Comparison of ENCODE assay signal across 1 cellular context in genomic region chr9:86093788-86094555, GRCh38.
TF ChIP-seq lines count a peak whose summit lies in the region.

No MANE protein-coding gene starts in this region.

TF ChIP-seq in HepG2, 621 proteins besides CTCF, POLR2A, EP300 and RAD21 (continued from another document and continues in another):
- TF ChIP-seq ZBTB2 (CRISPR knock-in tag; IDR thresholded peaks at IDR 0.05; ENCODE audit: low read depth) (0 out of 2 replicates have a peak, but pooled peaks have one; percentile 20), ZBTB3 (CRISPR knock-in tag; IDR thresholded peaks at IDR 0.05; ENCODE audit: borderline replicate concordance, low read depth) (peak; percentile 92; the same call in 1 of the 2 replicates), ZNF230 (CRISPR knock-in tag; IDR thresholded peaks at IDR 0.05) (no peak), ZNF235 (CRISPR knock-in tag; IDR thresholded peaks at IDR 0.05; ENCODE audit: borderline replicate concordance) (no peak), ZBTB44 (CRISPR knock-in tag; IDR thresholded peaks at IDR 0.05) (no peak), MYPOP (CRISPR knock-in tag; IDR thresholded peaks at IDR 0.05) (0 out of 2 replicates have a peak, but pooled peaks have one; percentile 56), MAX (IDR thresholded peaks at IDR 0.05) (peak; percentile 53), BRF2 (CRISPR knock-in tag; IDR thresholded peaks at IDR 0.05) (peak; percentile 83; the same call in 1 of the 2 replicates), SAP130 (CRISPR knock-in tag; IDR thresholded peaks at IDR 0.05; ENCODE audit: low read depth) (peak; percentile 58), MAFF (IDR thresholded peaks at IDR 0.05; ENCODE audit: low read depth, low read length) (no peak), RCOR2 (CRISPR knock-in tag; IDR thresholded peaks at IDR 0.05) (peak; percentile 96), TBX2 (CRISPR knock-in tag; IDR thresholded peaks at IDR 0.05; ENCODE audit: borderline replicate concordance) (peak; percentile 96), ZBTB42 (CRISPR knock-in tag; IDR thresholded peaks at IDR 0.05) (no peak), ZNF644 (CRISPR knock-in tag; IDR thresholded peaks at IDR 0.05; ENCODE audit: low read depth) (0 out of 2 replicates have a peak, but pooled peaks have one; percentile 41), SP5 (CRISPR knock-in tag; IDR thresholded peaks at IDR 0.05; ENCODE audit: borderline replicate concordance, low read depth) (peak; percentile 99), MEIS2 (CRISPR knock-in tag; IDR thresholded peaks at IDR 0.05) (peak; percentile 72; the same call in 1 of the 2 replicates), HOMEZ (CRISPR knock-in tag; IDR thresholded peaks at IDR 0.05; ENCODE audit: low read depth) (no peak), TEF (CRISPR knock-in tag; IDR thresholded peaks at IDR 0.05) (no peak), REST (IDR thresholded peaks at IDR 0.05; ENCODE audit: borderline replicate concordance in 1 of 2, low read depth in 1 of 2, low read length in 2 of 2) (peak in 1 of 2 experiments; percentile 88; a peak in 2 of 4 replicates), FOXK1 (CRISPR knock-in tag; IDR thresholded peaks at IDR 0.05; ENCODE audit: borderline replicate concordance, low read depth) (peak; percentile 65; the same call in 1 of the 2 replicates), SP1 (IDR thresholded peaks at IDR 0.05) (no peak), SP1 (CRISPR knock-in tag; IDR thresholded peaks at IDR 0.05) (0 out of 2 replicates have a peak, but pooled peaks have one; percentile 36), ZNF800 (CRISPR knock-in tag; IDR thresholded peaks at IDR 0.05) (peak; percentile 69; the same call in 1 of the 2 replicates), FOXP4 (CRISPR knock-in tag; IDR thresholded peaks at IDR 0.05) (peak; percentile 88), TRAFD1 (CRISPR knock-in tag; IDR thresholded peaks at IDR 0.05; ENCODE audit: borderline replicate concordance) (no peak), UBTF (CRISPR knock-in tag; IDR thresholded peaks at IDR 0.05) (peak; percentile 29; the same call in 1 of the 2 replicates), ZNF703 (CRISPR knock-in tag; IDR thresholded peaks at IDR 0.05; ENCODE audit: borderline replicate concordance) (peak; percentile 98), ARID3A (IDR thresholded peaks at IDR 0.05; ENCODE audit: low read depth, low read length) (0 out of 2 replicates have a peak, but pooled peaks have one; percentile 36), FOSL1 (CRISPR knock-in tag; IDR thresholded peaks at IDR 0.05; ENCODE audit: borderline replicate concordance) (peak; percentile 28; the same call in 1 of the 2 replicates), TBL1XR1 (IDR thresholded peaks at IDR 0.05; ENCODE audit: borderline replicate concordance, low read length, partially characterized antibody) (no peak)
